In the genomic region with DNA sequence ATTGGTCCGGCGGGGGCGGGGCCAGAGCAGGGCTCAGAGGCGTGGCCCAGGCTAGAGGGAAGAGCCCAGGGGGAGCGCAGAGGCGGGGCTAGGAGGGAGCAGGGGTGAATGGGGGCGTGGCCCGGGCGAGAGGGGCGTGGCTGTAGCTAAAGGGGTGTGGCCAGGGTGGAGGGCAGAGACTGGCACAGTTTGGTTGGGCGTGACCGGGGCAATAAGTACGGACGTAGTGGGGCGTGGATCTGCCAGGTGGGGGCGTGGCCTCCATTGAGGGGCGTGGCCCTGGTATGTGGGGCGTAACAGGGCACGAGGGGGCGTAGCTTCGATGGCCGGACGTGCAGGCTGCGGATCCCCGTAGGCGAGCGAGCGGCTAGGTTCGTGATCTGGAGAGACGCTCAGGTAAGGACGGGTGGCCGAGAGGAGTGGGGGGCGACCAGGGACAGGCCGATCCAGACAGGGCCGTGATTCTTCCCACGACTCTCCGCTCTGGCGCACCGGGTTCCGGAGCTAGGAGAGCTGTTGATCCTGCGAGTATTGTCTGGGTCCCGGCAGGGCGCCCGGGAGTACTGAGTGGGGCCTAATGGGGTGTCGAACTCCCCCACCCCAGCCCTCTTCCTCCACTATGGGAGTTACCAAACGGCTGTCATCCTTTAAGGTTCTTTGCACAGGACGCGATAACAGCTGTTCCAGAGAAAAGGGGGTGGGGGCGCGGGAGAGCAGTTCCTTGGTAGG, we compare ENCODE assay signal across 8 cellular contexts. TPM values are rescaled to one million over a fixed set of nuclear protein-coding genes. Genes with fewer than 3 reads are reported as not detected.
DNase-seq lines count a peak whose midpoint lies in the region; ATAC-seq and TF ChIP-seq lines count a peak whose summit lies in the region.

A gene with protein sequence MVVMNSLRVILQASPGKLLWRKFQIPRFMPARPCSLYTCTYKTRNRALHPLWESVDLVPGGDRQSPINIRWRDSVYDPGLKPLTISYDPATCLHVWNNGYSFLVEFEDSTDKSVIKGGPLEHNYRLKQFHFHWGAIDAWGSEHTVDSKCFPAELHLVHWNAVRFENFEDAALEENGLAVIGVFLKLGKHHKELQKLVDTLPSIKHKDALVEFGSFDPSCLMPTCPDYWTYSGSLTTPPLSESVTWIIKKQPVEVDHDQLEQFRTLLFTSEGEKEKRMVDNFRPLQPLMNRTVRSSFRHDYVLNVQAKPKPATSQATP (plus strand): TSS at position 314 of the 729 bp plus-strand sequence. CDS start 11,754 bp downstream, outside the sequence.

- H3K36me3 ChIP-seq in BE2C (no peaks in the 10 kb centered on the region), Peyer's patch (no peaks in the 10 kb centered on the region), neutrophil (no peaks in the 10 kb centered on the region)

- TF ChIP-seq CTCF in BE2C (IDR thresholded peaks at IDR 0.05; ENCODE audit: low read depth, low read length) (no peak), Peyer's patch (IDR thresholded peaks at IDR 0.05) (no peak), foreskin fibroblast (IDR thresholded peaks at IDR 0.05; ENCODE audit: low read depth, low read length) (no peak), neutrophil (IDR thresholded peaks at IDR 0.05) (no peak)

- H3K9me3 ChIP-seq in BE2C (no peaks in the 10 kb centered on the region), Peyer's patch (no peaks in the 10 kb centered on the region), neutrophil (no peaks in the 10 kb centered on the region)

- TF ChIP-seq POLR2A in Peyer's patch (IDR thresholded peaks at IDR 0.05): peak in 1 of 2 donors; percentile 15

- peak within 1 kb of the TSS; percentile 50 for H3K4me3 ChIP-seq in BE2C (ENCODE audit: low read depth, low read length)
- H3K4me3 ChIP-seq in Peyer's patch: peak within 1 kb of the TSS; percentile 48 to 71 (median 57)
- H3K4me3 ChIP-seq in foreskin fibroblast (ENCODE audit: low read depth in 1 of 2, low read length in 2 of 2): peak within 1 kb of the TSS; percentile 43 to 50
- H3K4me3 ChIP-seq in neutrophil (ENCODE audit: low read depth in 1 of 2, low read length in 1 of 2): peak within 1 kb of the TSS; percentile 64 to 65

- H3K27ac ChIP-seq in Peyer's patch (peak within 1 kb of the TSS; percentile 31 to 75 (median 64)), neutrophil (peak within 1 kb of the TSS; percentile 36)

- H3K27me3 ChIP-seq in BE2C (no peaks in the 10 kb centered on the region), Peyer's patch (no peaks in the 10 kb centered on the region), neutrophil (no peaks in the 10 kb centered on the region)

- DNase-seq in BE2C: peak; percentile 93
- peak; percentile 97 to 99 (median 99) for DNase-seq in Peyer's patch
- peak; percentile 95 for DNase-seq in activated gamma-delta T cell (lab: John Stamatoyannopoulos, UW)
- peak; percentile 66 to 81 for DNase-seq in foreskin fibroblast
- peak; percentile 63 for DNase-seq in stromal cell of bone marrow (ENCODE audit: low read depth)

- peak; percentile 97 for ATAC-seq in GM19397 (IDR thresholded peaks at IDR 0.05; ENCODE audit: unreplicated experiment)
- ATAC-seq in HG03521 (IDR thresholded peaks at IDR 0.05; ENCODE audit: unreplicated experiment): peak; percentile 96

- H3K4me1 ChIP-seq in BE2C: no peaks in the 10 kb centered on the region
- H3K4me1 ChIP-seq in Peyer's patch: peaks cover 0 to 5% (median 2%) of the 10 kb centered on the region in 4 donors
- peaks cover 9 to 12% of the 10 kb centered on the region in 2 experiments for H3K4me1 ChIP-seq in neutrophil (ENCODE audit: control insufficient read depth in 1 of 2, insufficient read depth in 1 of 2, low read depth in 1 of 2, low read length in 1 of 2)

RNA-seq across cellular contexts. Expression of the gene that starts here (rescaled TPM):
- polyA plus RNA-seq in BE2C (2012; ENCODE audit: insufficient read depth, insufficient read length, low read depth): 1.5 TPM
- total RNA-seq in Peyer's patch: 10 to 100 TPM in 3 of 4 donors, 1 to 10 TPM in 1; 7.4 to 21.7 (median 19.1) TPM

Comparison
In these comparisons a context has a peak if more than half of its experiments do, and no peak if none do; other contexts are left out.
1. Peak in every context shown above with its lines: DNase-seq, ATAC-seq, H3K4me3 ChIP-seq and H3K27ac ChIP-seq.